9 cellular contexts compared by ENCODE assay signal in the genomic region with DNA sequence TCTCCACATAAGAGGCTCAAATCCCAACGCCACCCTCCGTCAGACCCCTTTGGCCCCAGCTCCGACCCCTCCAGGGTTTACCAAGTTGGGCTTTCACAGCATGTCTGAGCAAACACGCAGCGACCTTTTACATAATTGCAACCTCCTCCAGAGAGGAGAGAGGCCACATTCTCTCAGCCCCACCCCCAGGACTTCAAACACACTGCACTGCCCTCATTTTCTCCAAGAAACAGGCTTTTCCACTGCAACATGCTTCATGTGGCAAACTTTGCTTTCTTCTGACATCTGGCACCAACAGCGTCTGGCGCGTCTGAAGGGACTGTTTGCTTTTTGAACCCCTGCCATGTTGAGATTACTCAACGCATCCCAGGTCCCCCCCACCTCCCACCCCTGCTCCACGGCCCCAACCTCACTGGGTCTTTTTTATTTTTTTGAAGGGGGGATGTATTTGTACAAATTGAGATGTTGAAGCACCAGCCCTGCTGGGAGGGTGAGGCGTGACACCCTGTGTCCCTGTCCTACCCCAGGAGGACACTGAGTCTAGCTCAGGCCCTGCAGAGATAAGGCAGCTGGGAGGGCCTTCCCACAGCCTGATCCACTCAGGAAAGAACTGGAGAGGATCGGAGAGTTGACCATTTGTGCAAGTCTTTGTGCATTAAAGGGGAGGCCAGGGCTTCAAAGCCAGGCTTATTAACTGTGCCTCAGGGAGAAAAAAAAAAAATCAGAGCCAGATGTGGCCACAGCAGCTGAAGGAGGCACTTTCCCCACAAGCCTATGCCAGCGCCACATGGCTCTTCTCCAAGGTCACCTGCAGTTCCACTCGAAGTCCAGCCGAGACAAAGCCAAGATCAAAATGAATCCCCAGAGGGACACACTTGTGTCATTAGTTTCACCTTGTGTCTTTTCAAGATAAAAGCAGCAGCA. TPM values are rescaled to one million over a fixed set of nuclear protein-coding genes. Genes with fewer than 3 reads are reported as not detected.
DNase-seq lines count a peak whose midpoint lies in the region; ATAC-seq and TF ChIP-seq lines count a peak whose summit lies in the region.
"Had no signal": no experiment of that assay in that cellular context is flagged by ENCODE, and none has a peak within 500 bp of the region (broad histone marks: within the 10 kb centered on the region; RNA-seq: fewer than 3 reads in every experiment).

No MANE protein-coding gene starts in this region.

- peaks cover 18% of the 10 kb centered on the region for H3K4me1 Mint-ChIP-seq in activated T-cell treated with anti-CD3 and anti-CD28 coated beads, Interleukin-2, amount 50 U/mL, for 72 hours (ENCODE audit: low read depth)

- H3K79me2 ChIP-seq in HCT116 (ENCODE audit: insufficient read depth, low read length) = no peaks in the 10 kb centered on the region

- H3K9me3 ChIP-seq in HCT116 (ENCODE audit: control insufficient read depth in 1 of 2, insufficient read depth in 1 of 2, low read depth in 1 of 2, low read length in 2 of 2) (no peaks in the 10 kb centered on the region), adrenal gland (replicated peaks in 1 of 3) (no peaks in the 10 kb centered on the region), stomach (no peaks in the 10 kb centered on the region)

- peak overlapping the region; percentile 16; the same call in 1 of the 2 replicates for H3K27ac ChIP-seq in HCT116 (ENCODE audit: low read depth, low read length)
- peak overlapping the region; percentile 42 to 93 (median 79) for H3K27ac ChIP-seq in adrenal gland
- peak overlapping the region in 4 of 5 donors; percentile 57 to 70 (median 58) for H3K27ac ChIP-seq in stomach

- no peak overlapping the region for H3K27ac Mint-ChIP-seq in activated T-cell treated with anti-CD3 and anti-CD28 coated beads, Interleukin-2, amount 50 U/mL, for 72 hours

- peak; percentile 74 for ATAC-seq in HCT116
- ATAC-seq in activated T-cell treated with anti-CD3 and anti-CD28 coated beads, Interleukin-2, amount 50 U/mL, for 72 hours (replicated peaks in 1 of 2) = no peak
- ATAC-seq in HG02884 (IDR thresholded peaks at IDR 0.05; ENCODE audit: unreplicated experiment) = no peak

- no peak overlapping the region for H3K4me3 Mint-ChIP-seq in activated T-cell treated with anti-CD3 and anti-CD28 coated beads, Interleukin-2, amount 50 U/mL, for 72 hours

- CTCF ChIA-PET in HCT116 (lab: Charles Lee) = no interaction called here

- TF ChIP-seq CTCF in HCT116 (IDR thresholded peaks at IDR 0.05 in 2 of 3, conservative IDR thresholded peaks at IDR 0.05 in 1 of 3; ENCODE audit: borderline replicate concordance in 1 of 3, insufficient read depth in 1 of 3, low read depth in 2 of 3, low read length in 2 of 3) (peak in 2 of 3 experiments; percentile 28 to 38; a peak in 3 of 6 replicates), adrenal gland (IDR thresholded peaks at IDR 0.05) (peak; percentile 19 to 48 (median 29)), stomach (IDR thresholded peaks at IDR 0.05) (peak in 1 of 7 experiments; percentile 33)

- no peaks in the 10 kb centered on the region for H3K9me3 Mint-ChIP-seq in activated T-cell treated with anti-CD3 and anti-CD28 coated beads, Interleukin-2, amount 50 U/mL, for 72 hours

- POLR2A ChIA-PET in HCT116 (lab: Charles Lee) = no interaction called here

- no peak for TF ChIP-seq POLR2A in HCT116 (IDR thresholded peaks at IDR 0.05; ENCODE audit: borderline replicate concordance, extremely low read depth, insufficient read depth, insufficient read length)
- TF ChIP-seq POLR2A in adrenal gland (IDR thresholded peaks at IDR 0.05) = no peak
- no peak for TF ChIP-seq POLR2A in stomach (IDR thresholded peaks at IDR 0.05)

- H3K4me2 ChIP-seq in HCT116 (ENCODE audit: low read length) = no peak overlapping the region

- H3K9ac ChIP-seq in HCT116 (ENCODE audit: low read length) = no peak overlapping the region

- TF ChIP-seq RAD21 in HCT116 (IDR thresholded peaks at IDR 0.05; ENCODE audit: low read depth) = no peak

- RAD21 ChIA-PET in HCT116 (lab: Charles Lee; ENCODE audit: low non-redundant PET in 1 of 2, low total read pairs in 2 of 2, uncharacterized antibody in 2 of 2, unreplicated experiment in 2 of 2) = no interaction called here

- no peaks in the 10 kb centered on the region for H4K20me1 ChIP-seq in HCT116 (ENCODE audit: insufficient read depth)

- no peaks in the 10 kb centered on the region for H3K27me3 Mint-ChIP-seq in activated T-cell treated with anti-CD3 and anti-CD28 coated beads, Interleukin-2, amount 50 U/mL, for 72 hours (ENCODE audit: low read depth)

- peaks cover 0 to 2% of the 10 kb centered on the region in 2 donors for H3K36me3 Mint-ChIP-seq in activated T-cell treated with anti-CD3 and anti-CD28 coated beads, Interleukin-2, amount 50 U/mL, for 72 hours (ENCODE audit: insufficient read depth in 2 of 2)

- H3K36me3 ChIP-seq in HCT116 (ENCODE audit: control insufficient read depth in 1 of 2, insufficient read depth in 2 of 2, low read length in 2 of 2) (peaks cover 20 to 56% of the 10 kb centered on the region in 2 experiments), adrenal gland (replicated peaks in 1 of 2) (peaks cover 0 to 62% of the 10 kb centered on the region in 2 donors), stomach (peaks cover 29 to 75% (median 71%) of the 10 kb centered on the region in 4 donors)

- 26 to 46% (median 31%) methylated on average over 14 to 15 of the region's 15 CpGs for WGBS in adrenal gland, 4 donors
- WGBS in stomach, 5 donors = 19 to 46% (median 32%) methylated on average over 14 to 15 of the region's 15 CpGs

- intact Hi-C loops in HCT116 (cut with micrococcal nuclease) = no loop called here
- intact Hi-C loops in adrenal gland (cut with DNase I) = no loop called here
- intact Hi-C loops in stomach (cut with DNase I; ENCODE audit: low total_unique reads) = no loop called here

- H2AFZ ChIP-seq in HCT116 (ENCODE audit: low read depth, low read length, poor library complexity, severe bottlenecking) = no peak overlapping the region

- H3K4me3 ChIP-seq in HCT116 (replicated peaks in 1 of 2; ENCODE audit: low read depth in 1 of 2, low read length in 2 of 2) (no peak overlapping the region), adrenal gland (no peak overlapping the region), stomach (no peak overlapping the region)

- H3K4me1 ChIP-seq in HCT116 (ENCODE audit: control insufficient read depth in 1 of 2, insufficient read depth in 2 of 2, low read length in 2 of 2) (peaks cover 0 to 22% of the 10 kb centered on the region in 2 experiments; a peak in 2 of 4 replicates), adrenal gland (replicated peaks in 1 of 2) (peaks cover 24 to 35% of the 10 kb centered on the region in 2 donors), stomach (peaks cover 23 to 49% (median 32%) of the 10 kb centered on the region in 4 donors)

- H3K27me3 ChIP-seq in HCT116 (ENCODE audit: insufficient read depth, low read length) (no peaks in the 10 kb centered on the region), adrenal gland (no peaks in the 10 kb centered on the region), stomach (no peaks in the 10 kb centered on the region)

- TF ChIP-seq EP300 in stomach (IDR thresholded peaks at IDR 0.05) = no peak

- DNase-seq in HCT116 (ENCODE audit: low read depth, low spot score) = no peak
- peak; percentile 56 to 81 (median 74) for DNase-seq in adrenal gland
- peak; percentile 61 for DNase-seq in iPS-NIHi11 (ENCODE audit: low spot score)
- peak; percentile 44 for DNase-seq in stomach
- no peak for DNase-seq in activated T-cell treated with anti-CD3 and anti-CD28 coated beads, Interleukin-2, amount 50 U/mL, for 72 hours
- no peak for DNase-seq in NCI-H82 (lab: John Stamatoyannopoulos, UW)
- DNase-seq in germinal center (ENCODE audit: low spot score) = no peak
- DNase-seq: central memory CD4-positive, alpha-beta T cell had no signal

- H3K9me2 ChIP-seq in HCT116 (ENCODE audit: insufficient read depth) = no peaks in the 10 kb centered on the region

- no TSS peak for BruUV-seq in HCT116 (replicated peaks; lab: Mats Ljungman, UMichigan)

TF ChIP-seq in HCT116, 20 proteins besides CTCF, POLR2A, EP300 and RAD21:
- TF ChIP-seq TCF7L2 (IDR thresholded peaks at IDR 0.05; ENCODE audit: borderline replicate concordance, extremely low read depth, insufficient read depth, insufficient read length) = peak; percentile 37
- TF ChIP-seq JUND (IDR thresholded peaks at IDR 0.05) = no peak

RNA-seq across cellular contexts. Expression of gene AXIN2, which starts 29.7 kb away (rescaled TPM):
- total RNA-seq in HCT116 (2021; ENCODE audit: unreplicated experiment) = 7.1 TPM
- polyA plus RNA-seq in HCT116 (2012) = 1.5 and 1.7 TPM in 2 replicates
- 10 to 100 TPM; 15.8 to 47.3 (median 30.7) TPM for total RNA-seq in adrenal gland
- 10 to 100 TPM in 1 of 3 donors, 1 to 10 TPM in 2; 4.4 to 12.7 (median 8.3) TPM for polyA plus RNA-seq in adrenal gland
- 10 to 100 TPM in 4 of 5 donors, 1 to 10 TPM in 1; 4.1 to 46.9 (median 25.3) TPM for total RNA-seq in stomach
- 1 to 10 TPM; 2.7 to 3.3 (median 3.2) TPM for polyA plus RNA-seq in stomach
- 1 to 10 TPM; 5.9 to 6.9 TPM for total RNA-seq in activated T-cell treated with anti-CD3 and anti-CD28 coated beads, Interleukin-2, amount 50 U/mL, for 72 hours

Comparison
In these comparisons a context has a peak if more than half of its experiments do, and no peak if none do; other contexts are left out.
1. DNase-seq: peak in adrenal gland (7 of 7), iPS-NIHi11 (single experiment) and stomach (single experiment); none in HCT116 (single experiment), activated T-cell treated with anti-CD3 and anti-CD28 coated beads, Interleukin-2, amount 50 U/mL, for 72 hours (0 of 2), NCI-H82 (single experiment) and germinal center (single experiment).
2. H3K27ac ChIP-seq: peak in every context shown above with its lines; median percentile 79 in adrenal gland; 58 in stomach; 16 in HCT116.